12 cellular contexts compared by ENCODE assay signal in genomic region chr22:32203181-32204105, GRCh38. TPM values are rescaled to one million over a fixed set of nuclear protein-coding genes. Genes with fewer than 3 reads are reported as not detected.
DNase-seq lines count a peak whose midpoint lies in the region; ATAC-seq, FAIRE-seq and TF ChIP-seq lines count a peak whose summit lies in the region.
"Had no signal": no experiment of that assay in that cellular context is flagged by ENCODE, and none has a peak within 500 bp of the region (broad histone marks: within the 10 kb centered on the region; RNA-seq: fewer than 3 reads in every experiment).

No MANE protein-coding gene starts in this region.

- H3K36me3 ChIP-seq in Panc1 (ENCODE audit: control insufficient read depth, insufficient read depth, low read length) (no peaks in the 10 kb centered on the region; the same call in 1 of the 2 replicates), pancreas (no peaks in the 10 kb centered on the region)

- no TSS peak for BruUV-seq in Panc1 (replicated peaks; lab: Mats Ljungman, UMichigan)

- H3K27me3 ChIP-seq in Panc1 (ENCODE audit: control insufficient read depth, insufficient read depth, low read length) = no peaks in the 10 kb centered on the region
- peaks cover 0 to 6% (median 0%) of the 10 kb centered on the region in 4 donors for H3K27me3 ChIP-seq in pancreas

- H3K4me1 ChIP-seq in Panc1 (ENCODE audit: control insufficient read depth, insufficient read depth, low read length) = no peaks in the 10 kb centered on the region
- H3K4me1 ChIP-seq in pancreas = no peaks in the 10 kb centered on the region

- FAIRE-seq in pancreas (lab: Jason Lieb, UNC) = no peak
- FAIRE-seq: endometrium had no signal

- H3K9me3 ChIP-seq in Panc1 (ENCODE audit: control insufficient read depth, insufficient read depth, low read depth, low read length) (no peaks in the 10 kb centered on the region), pancreas (no peaks in the 10 kb centered on the region)

- CTCF ChIA-PET in Panc1 (lab: Charles Lee) = interaction anchor here (0.6 kb wide), 1 partner anchor 31 kb away, joined by 4 read pairs; no protein-coding TSS in a partner anchor

- 15 to 52% methylated on average over 54 to 56 of the region's 56 CpGs for WGBS in pancreas, 2 donors

- H3K27ac ChIP-seq in Panc1 (ENCODE audit: low read length) = no peak overlapping the region
- no peak overlapping the region for H3K27ac ChIP-seq in pancreas

- intact Hi-C loops in Panc1 (cut with micrococcal nuclease; ENCODE audit: unreplicated experiment) = no loop called here
- intact Hi-C loops in pancreas (cut with DNase I) = no loop called here

- no peak; the same call in 1 of the 2 replicates for TF ChIP-seq CTCF in Panc1 (IDR thresholded peaks at IDR 0.05)
- no peak for TF ChIP-seq CTCF in pancreas (IDR thresholded peaks at IDR 0.05)

- H3K4me3 ChIP-seq in Panc1 (ENCODE audit: low read depth in 2 of 2, low read length in 2 of 2) (peak overlapping the region; percentile 20 to 60), pancreas (peak overlapping the region in 2 of 4 donors; percentile 11 to 30)

- ATAC-seq in Panc1 (peak; percentile 32; the same call in 1 of the 2 replicates), esophagus mucosa (peak; percentile 8), pancreas (peak in 3 of 4 donors; percentile 11 to 26 (median 20)), GM18520 (IDR thresholded peaks at IDR 0.05; ENCODE audit: unreplicated experiment) (no peak)

- POLR2A ChIA-PET in Panc1 (lab: Charles Lee) = no interaction called here

- in situ Hi-C loops in Panc1 (cut with HindIII; ENCODE audit: low pct_unique_long_range_greater_than_20kb, low sequenced_read_pairs) = no loop called here

- DNase-seq in activated CD8-positive, alpha-beta memory T cell treated with anti-CD3 and anti-CD28 coated beads, Interleukin-2, amount 50 U/mL, for 48 hours = peak; percentile 59
- no peak for DNase-seq in activated CD8-positive, alpha-beta memory T cell treated with anti-CD3 and anti-CD28 coated beads for 24 hours
- DNase-seq in Panc1 (ENCODE audit: low read depth, low spot score) (no peak), pancreas (peak in 1 of 6 donors; percentile 70), LoVo (ENCODE audit: low spot score) (no peak), NCI-H510A (lab: John Stamatoyannopoulos, UW) (no peak)
- DNase-seq: KG1 had no signal

RNA-seq across cellular contexts. Expression of gene RFPL2, which starts 1.4 kb away (rescaled TPM):
- total RNA-seq in Panc1 (2021; ENCODE audit: unreplicated experiment) = not detected
- not detected for polyA plus RNA-seq in Panc1 (2012; ENCODE audit: insufficient read length)
- not detected for total RNA-seq in esophagus mucosa
- total RNA-seq in pancreas = under 1 TPM in 1 of 6 donors, not detected in 5; 0.08 TPM
- polyA plus RNA-seq in pancreas = 1 to 10 TPM in 1 of 2 donors, under 1 TPM in 1; 0.19 to 1.5 TPM
- total RNA-seq: urinary bladder had no signal
- polyA plus RNA-seq: urinary bladder had no signal

RNA-seq across cellular contexts. Expression of gene C22orf42, which starts 44.3 kb away (rescaled TPM):
- total RNA-seq in Panc1 (2021; ENCODE audit: unreplicated experiment) = not detected
- polyA plus RNA-seq in Panc1 (2012; ENCODE audit: insufficient read length) = not detected
- not detected for total RNA-seq in esophagus mucosa
- 1 to 10 TPM in 1 of 6 donors, under 1 TPM in 3, not detected in 2; 0.31 to 1.0 (median 0.72) TPM for total RNA-seq in pancreas
- polyA plus RNA-seq in pancreas = 1 to 10 TPM; 1.4 to 9.2 TPM
- total RNA-seq: activated CD8-positive, alpha-beta memory T cell treated with anti-CD3 and anti-CD28 coated beads for 36 hours; urinary bladder had no signal
- polyA plus RNA-seq: urinary bladder had no signal

RNA-seq across cellular contexts. Expression of gene SLC5A4, which starts 51.7 kb away (rescaled TPM):
- not detected for total RNA-seq in Panc1 (2021; ENCODE audit: unreplicated experiment)
- not detected for polyA plus RNA-seq in Panc1 (2012; ENCODE audit: insufficient read length)
- total RNA-seq in esophagus mucosa = 0.24 TPM
- total RNA-seq in pancreas = under 1 TPM; 0.12 to 0.69 (median 0.22) TPM
- under 1 TPM; 0.19 to 0.56 TPM for polyA plus RNA-seq in pancreas
- total RNA-seq: activated CD8-positive, alpha-beta memory T cell treated with anti-CD3 and anti-CD28 coated beads for 36 hours had no signal
